ENCODE assay signal across 15 cellular contexts in genomic region chr7:49766966-49767365, GRCh38. TPM values are rescaled to one million over a fixed set of nuclear protein-coding genes. Genes with fewer than 3 reads are reported as not detected.
DNase-seq lines count a peak whose midpoint lies in the region; ATAC-seq and TF ChIP-seq lines count a peak whose summit lies in the region.
"Had no signal": no experiment of that assay in that cellular context is flagged by ENCODE, and none has a peak within 500 bp of the region (broad histone marks: within the 10 kb centered on the region; RNA-seq: fewer than 3 reads in every experiment).

No MANE protein-coding gene starts in this region.

- ATAC-seq in GM19328 (IDR thresholded peaks at IDR 0.05; ENCODE audit: unreplicated experiment), result peak; percentile 81
- peak; percentile 90 for ATAC-seq in HG02642 (IDR thresholded peaks at IDR 0.05; ENCODE audit: poor library complexity, unreplicated experiment)
- ATAC-seq in HG03378 (IDR thresholded peaks at IDR 0.05; ENCODE audit: unreplicated experiment), result peak; percentile 93
- ATAC-seq in natural killer cell treated with Interleukin-12 subunit alpha and Interleukin-12 subunit beta and Interleukin-15 and Interleukin-18, amount 100 ng/mL, for 72 hours, result no peak
- ATAC-seq: A549 had no signal

- BruUV-seq in Caco-2 (replicated peaks; lab: Mats Ljungman, UMichigan), result no TSS peak

- H3K4me3 ChIP-seq in GM06990 (replicated peaks; ENCODE audit: low read depth, low read length), result no peak overlapping the region
- H3K4me3 ChIP-seq in Caco-2 (ENCODE audit: low read depth, low read length), result no peak overlapping the region
- H3K4me3 ChIP-seq: A549, colonic mucosa had no signal

- DNase-seq in GM06990 (ENCODE audit: extremely low read depth, insufficient read length), result peak; percentile 69
- no peak for DNase-seq in HCEC 1CT
- DNase-seq in Caco-2, result no peak
- no peak for DNase-seq in natural killer cell treated with Interleukin-12 subunit alpha and Interleukin-12 subunit beta and Interleukin-15 and Interleukin-18, amount 100 ng/mL, for 72 hours (ENCODE audit: low spot score)
- no peak for DNase-seq in mucosa of gallbladder (ENCODE audit: low spot score)
- DNase-seq: activated CD4-positive, alpha-beta T cell treated with anti-CD3 and anti-CD28 coated beads for 48 hours; activated naive CD4-positive, alpha-beta T cell treated with Interleukin-2 at 50 U/mL for 16 hours; colonic mucosa; DND-41; NCI-H446; stimulated activated CD4-positive, alpha-beta T cell treated with anti-CD3 and anti-CD28 coated beads, Interleukin-2, amount 100 ng/mL, for 24 hours had no signal

- CTCF ChIA-PET in Caco-2 (lab: Charles Lee), result no interaction called here

- H3K9me3 Mint-ChIP-seq in Caco-2 (ENCODE audit: unreplicated experiment), result no peaks in the 10 kb centered on the region
- H3K9me3 Mint-ChIP-seq in natural killer cell treated with Interleukin-12 subunit alpha and Interleukin-12 subunit beta and Interleukin-15 and Interleukin-18, amount 100 ng/mL, for 72 hours, result no peaks in the 10 kb centered on the region

- peaks cover 18% of the 10 kb centered on the region for H3K27me3 Mint-ChIP-seq in Caco-2 (ENCODE audit: insufficient read depth, unreplicated experiment)
- peaks cover 12 to 16% of the 10 kb centered on the region in 2 donors for H3K27me3 Mint-ChIP-seq in natural killer cell treated with Interleukin-12 subunit alpha and Interleukin-12 subunit beta and Interleukin-15 and Interleukin-18, amount 100 ng/mL, for 72 hours

- no peaks in the 10 kb centered on the region for H3K36me3 ChIP-seq in GM06990 (ENCODE audit: control insufficient read depth, insufficient read depth, low read length)
- H3K36me3 ChIP-seq in Caco-2 (ENCODE audit: control insufficient read depth, insufficient read depth, low read length), result no peaks in the 10 kb centered on the region
- H3K36me3 ChIP-seq: colonic mucosa had no signal

- no peaks in the 10 kb centered on the region for H3K9me3 ChIP-seq in Caco-2
- H3K9me3 ChIP-seq: A549, colonic mucosa had no signal

- H3K27me3 ChIP-seq in GM06990 (replicated peaks; ENCODE audit: control insufficient read depth, insufficient read depth, low read length) (no peaks in the 10 kb centered on the region), Caco-2 (replicated peaks; ENCODE audit: control insufficient read depth, insufficient read depth, low read length) (no peaks in the 10 kb centered on the region; the same call in 1 of the 2 replicates)
- H3K27me3 ChIP-seq: colonic mucosa had no signal

- no peaks in the 10 kb centered on the region for H3K4me1 ChIP-seq in Caco-2
- H3K4me1 ChIP-seq: A549, colonic mucosa had no signal

- no peaks in the 10 kb centered on the region for H3K36me3 Mint-ChIP-seq in Caco-2 (ENCODE audit: insufficient read depth, unreplicated experiment)
- H3K36me3 Mint-ChIP-seq in natural killer cell treated with Interleukin-12 subunit alpha and Interleukin-12 subunit beta and Interleukin-15 and Interleukin-18, amount 100 ng/mL, for 72 hours, result no peaks in the 10 kb centered on the region

- no peaks in the 10 kb centered on the region for H3K4me1 Mint-ChIP-seq in Caco-2 (ENCODE audit: low read depth, unreplicated experiment)
- H3K4me1 Mint-ChIP-seq in natural killer cell treated with Interleukin-12 subunit alpha and Interleukin-12 subunit beta and Interleukin-15 and Interleukin-18, amount 100 ng/mL, for 72 hours (ENCODE audit: low read depth in 2 of 2), result no peaks in the 10 kb centered on the region

- no peak for TF ChIP-seq CTCF in GM06990 (IDR thresholded peaks at IDR 0.05; ENCODE audit: insufficient read depth, low read length, poor library complexity, severe bottlenecking)
- no peak for TF ChIP-seq CTCF in Caco-2 (IDR thresholded peaks at IDR 0.05; ENCODE audit: insufficient read depth in 1 of 2, low read depth in 1 of 2, low read length in 1 of 2, severe bottlenecking in 1 of 2, unreplicated experiment in 1 of 2)

- intact Hi-C loops in Caco-2 (cut with micrococcal nuclease; ENCODE audit: unreplicated experiment), result no loop called here

- POLR2A ChIA-PET in Caco-2 (lab: Charles Lee), result no interaction called here

- H3K27ac Mint-ChIP-seq in Caco-2 (ENCODE audit: unreplicated experiment), result no peak overlapping the region
- no peak overlapping the region for H3K27ac Mint-ChIP-seq in natural killer cell treated with Interleukin-12 subunit alpha and Interleukin-12 subunit beta and Interleukin-15 and Interleukin-18, amount 100 ng/mL, for 72 hours

- H3K4me3 Mint-ChIP-seq in Caco-2 (ENCODE audit: unreplicated experiment), result no peak overlapping the region
- no peak overlapping the region for H3K4me3 Mint-ChIP-seq in natural killer cell treated with Interleukin-12 subunit alpha and Interleukin-12 subunit beta and Interleukin-15 and Interleukin-18, amount 100 ng/mL, for 72 hours

RNA-seq across cellular contexts. Expression of gene VWC2, which starts 6.5 kb away (rescaled TPM):
- total RNA-seq in Caco-2 (2022) (not detected in 2 replicates), mucosa of gallbladder (0.23 TPM)
- not detected for total RNA-seq in natural killer cell treated with Interleukin-12 subunit alpha and Interleukin-12 subunit beta and Interleukin-15 and Interleukin-18, amount 100 ng/mL, for 72 hours

Comparison
In these comparisons a context has a peak if more than half of its experiments do, and no peak if none do; other contexts are left out.
1. ATAC-seq: peak in GM19328 (single experiment), HG02642 (single experiment) and HG03378 (single experiment); none in natural killer cell treated with Interleukin-12 subunit alpha and Interleukin-12 subunit beta and Interleukin-15 and Interleukin-18, amount 100 ng/mL, for 72 hours (0 of 2).